ENCODE assay signal across 8 cellular contexts in the genomic region with DNA sequence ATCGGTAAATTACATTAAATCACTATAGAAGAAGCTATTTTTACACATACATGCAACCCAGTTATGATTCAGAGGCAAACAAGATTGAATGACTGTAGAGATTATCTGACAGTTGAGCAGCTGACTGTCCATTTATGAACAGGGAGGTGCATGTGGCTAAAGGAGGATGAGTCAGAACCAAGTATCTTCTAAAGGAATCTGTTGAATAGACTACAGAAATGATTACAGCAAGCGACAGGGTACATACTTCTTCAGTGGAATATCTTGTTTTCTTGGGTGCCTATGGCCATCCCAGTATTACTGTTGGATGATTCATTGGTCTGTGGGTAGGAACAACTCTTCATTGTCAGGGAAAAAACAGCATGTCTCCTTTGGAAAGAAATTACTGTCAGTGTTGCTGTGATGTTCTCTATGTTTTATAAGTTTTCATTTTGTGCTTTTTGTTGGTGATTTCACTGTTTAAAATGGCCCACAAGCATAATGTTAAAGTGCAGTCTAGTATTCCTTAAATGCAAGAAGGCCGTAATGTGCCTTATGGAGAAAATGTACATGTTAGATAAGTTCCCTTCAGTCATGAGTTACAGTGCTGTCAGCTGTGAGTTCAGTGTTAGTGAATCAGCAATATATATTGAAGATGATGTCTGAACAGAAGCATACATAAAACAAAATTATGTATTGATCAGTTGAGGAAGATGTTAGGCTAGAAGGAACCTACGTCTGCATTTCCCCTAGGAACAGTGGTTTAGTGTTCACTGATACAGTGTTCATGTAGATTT. TPM values are rescaled to one million over a fixed set of nuclear protein-coding genes. Genes with fewer than 3 reads are reported as not detected.
A peak's percentile ranks its signal among the peaks of the same experiment; 100 is the strongest.
DNase-seq lines count a peak whose midpoint lies in the region; ATAC-seq and TF ChIP-seq lines count a peak whose summit lies in the region.

No MANE protein-coding gene starts in this region.

- no peak overlapping the region for H3K27ac ChIP-seq in ascending aorta

- ATAC-seq in HG03196 (IDR thresholded peaks at IDR 0.05; ENCODE audit: unreplicated experiment): peak; percentile 45
- ATAC-seq in activated naive CD4-positive, alpha-beta T cell treated with anti-CD3 and anti-CD28 coated beads, Interleukin-2, amount 50 U/mL, for 72 hours: peak; percentile 92 to 94
- peak; percentile 90 for ATAC-seq in mucosa of descending colon
- no peak for ATAC-seq in HG03039 (IDR thresholded peaks at IDR 0.05; ENCODE audit: unreplicated experiment)

- H3K4me1 ChIP-seq in mucosa of descending colon (ENCODE audit: low read depth) (no peaks in the 10 kb centered on the region), ascending aorta (no peaks in the 10 kb centered on the region)

- no peaks in the 10 kb centered on the region for H3K9me3 Mint-ChIP-seq in activated naive CD4-positive, alpha-beta T cell treated with anti-CD3 and anti-CD28 coated beads, Interleukin-2, amount 50 U/mL, for 72 hours

- peak; percentile 99 for DNase-seq in EH (ENCODE audit: low read depth)
- DNase-seq in activated naive CD4-positive, alpha-beta T cell treated with anti-CD3 and anti-CD28 coated beads, Interleukin-2, amount 50 U/mL, for 72 hours (ENCODE audit: low spot score in 2 of 2): peak in 1 of 2 donors; percentile 22
- DNase-seq in mucosa of descending colon: no peak
- no peak for DNase-seq in ascending aorta (ENCODE audit: low spot score in 2 of 2)
- DNase-seq in NCI-H1436 (lab: John Stamatoyannopoulos, UW): no peak
- no peak for DNase-seq in NCI-H446 (lab: John Stamatoyannopoulos, UW)

- no peaks in the 10 kb centered on the region for H3K27me3 ChIP-seq in ascending aorta

- intact Hi-C loops in mucosa of descending colon (cut with DNase I, micrococcal nuclease) (no loop called here), ascending aorta (cut with DNase I) (no loop called here)

- H3K27ac Mint-ChIP-seq in activated naive CD4-positive, alpha-beta T cell treated with anti-CD3 and anti-CD28 coated beads, Interleukin-2, amount 50 U/mL, for 72 hours: peak overlapping the region; percentile 93 to 96

- H3K9me3 ChIP-seq in mucosa of descending colon: no peaks in the 10 kb centered on the region
- H3K9me3 ChIP-seq in ascending aorta: no peaks in the 10 kb centered on the region

- H3K36me3 Mint-ChIP-seq in activated naive CD4-positive, alpha-beta T cell treated with anti-CD3 and anti-CD28 coated beads, Interleukin-2, amount 50 U/mL, for 72 hours: peaks cover 7 to 22% of the 10 kb centered on the region in 2 donors

- no peak for TF ChIP-seq CTCF in mucosa of descending colon (IDR thresholded peaks at IDR 0.05)
- TF ChIP-seq CTCF in ascending aorta (IDR thresholded peaks at IDR 0.05): no peak

- H3K36me3 ChIP-seq in mucosa of descending colon (ENCODE audit: low read depth): peaks cover 3% of the 10 kb centered on the region
- no peaks in the 10 kb centered on the region for H3K36me3 ChIP-seq in ascending aorta

- no peak overlapping the region for H3K4me3 ChIP-seq in mucosa of descending colon
- H3K4me3 ChIP-seq in ascending aorta: no peak overlapping the region

RNA-seq across cellular contexts. Expression of gene CBFB, which starts 27.0 kb away (rescaled TPM):
- total RNA-seq in activated naive CD4-positive, alpha-beta T cell treated with anti-CD3 and anti-CD28 coated beads, Interleukin-2, amount 50 U/mL, for 72 hours: 100 to 1,000 TPM; 119 to 124 TPM
- 10 to 100 TPM; 26.3 to 35.5 (median 26.8) TPM for total RNA-seq in mucosa of descending colon
- 59.1 TPM for total RNA-seq in ascending aorta

RNA-seq across cellular contexts. Expression of gene PHAF1, which starts 53.8 kb away (rescaled TPM):
- 10 to 100 TPM; 15.6 to 16.6 TPM for total RNA-seq in activated naive CD4-positive, alpha-beta T cell treated with anti-CD3 and anti-CD28 coated beads, Interleukin-2, amount 50 U/mL, for 72 hours
- total RNA-seq in mucosa of descending colon: 10 to 100 TPM; 13.3 to 15.7 (median 13.6) TPM
- 4.5 TPM for total RNA-seq in ascending aorta
